In genomic region chr19:12649941-12650340, GRCh38 we compare ENCODE assay signal across 2 cellular contexts.
TF ChIP-seq lines count a peak whose summit lies in the region.

No MANE protein-coding gene starts in this region.

TF ChIP-seq in SK-N-SH, 30 proteins besides CTCF, POLR2A, EP300 and RAD21 (continued from another document):
- TF ChIP-seq PBX3 (IDR thresholded peaks at IDR 0.05): no peak
- TF ChIP-seq, protein P1, sequence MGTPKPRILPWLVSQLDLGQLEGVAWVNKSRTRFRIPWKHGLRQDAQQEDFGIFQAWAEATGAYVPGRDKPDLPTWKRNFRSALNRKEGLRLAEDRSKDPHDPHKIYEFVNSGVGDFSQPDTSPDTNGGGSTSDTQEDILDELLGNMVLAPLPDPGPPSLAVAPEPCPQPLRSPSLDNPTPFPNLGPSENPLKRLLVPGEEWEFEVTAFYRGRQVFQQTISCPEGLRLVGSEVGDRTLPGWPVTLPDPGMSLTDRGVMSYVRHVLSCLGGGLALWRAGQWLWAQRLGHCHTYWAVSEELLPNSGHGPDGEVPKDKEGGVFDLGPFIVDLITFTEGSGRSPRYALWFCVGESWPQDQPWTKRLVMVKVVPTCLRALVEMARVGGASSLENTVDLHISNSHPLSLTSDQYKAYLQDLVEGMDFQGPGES (IDR thresholded peaks at IDR 0.05; ENCODE audit: low read depth, low read length): no peak
- no peak for TF ChIP-seq SIN3A (IDR thresholded peaks at IDR 0.05; ENCODE audit: borderline replicate concordance, low read depth, low read length)

TF ChIP-seq in SK-N-SH treated with all-trans-retinoic acid at 6 μM for 48 hours, 23 proteins besides CTCF, POLR2A, EP300 and RAD21 (continued from another document):
- no peak for TF ChIP-seq PATZ1 (CRISPR knock-in tag; IDR thresholded peaks at IDR 0.05; ENCODE audit: borderline replicate concordance)
- no peak for TF ChIP-seq POU6F1 (CRISPR knock-in tag; IDR thresholded peaks at IDR 0.05; ENCODE audit: borderline replicate concordance, low read depth)
- TF ChIP-seq ISL1 (CRISPR knock-in tag; IDR thresholded peaks at IDR 0.05): no peak
- TF ChIP-seq BACH2 (CRISPR knock-in tag; IDR thresholded peaks at IDR 0.05; ENCODE audit: borderline replicate concordance): no peak
- no peak for TF ChIP-seq GLIS3 (CRISPR knock-in tag; IDR thresholded peaks at IDR 0.05)
- TF ChIP-seq TCF4 (CRISPR knock-in tag; IDR thresholded peaks at IDR 0.05; ENCODE audit: borderline replicate concordance): no peak
- no peak for TF ChIP-seq CSRNP3 (CRISPR knock-in tag; IDR thresholded peaks at IDR 0.05)
- TF ChIP-seq SNAI2 (CRISPR knock-in tag; IDR thresholded peaks at IDR 0.05): no peak
- TF ChIP-seq TOX (CRISPR knock-in tag; IDR thresholded peaks at IDR 0.05; ENCODE audit: borderline replicate concordance): no peak
